8 cellular contexts compared by ENCODE assay signal in the genomic region with DNA sequence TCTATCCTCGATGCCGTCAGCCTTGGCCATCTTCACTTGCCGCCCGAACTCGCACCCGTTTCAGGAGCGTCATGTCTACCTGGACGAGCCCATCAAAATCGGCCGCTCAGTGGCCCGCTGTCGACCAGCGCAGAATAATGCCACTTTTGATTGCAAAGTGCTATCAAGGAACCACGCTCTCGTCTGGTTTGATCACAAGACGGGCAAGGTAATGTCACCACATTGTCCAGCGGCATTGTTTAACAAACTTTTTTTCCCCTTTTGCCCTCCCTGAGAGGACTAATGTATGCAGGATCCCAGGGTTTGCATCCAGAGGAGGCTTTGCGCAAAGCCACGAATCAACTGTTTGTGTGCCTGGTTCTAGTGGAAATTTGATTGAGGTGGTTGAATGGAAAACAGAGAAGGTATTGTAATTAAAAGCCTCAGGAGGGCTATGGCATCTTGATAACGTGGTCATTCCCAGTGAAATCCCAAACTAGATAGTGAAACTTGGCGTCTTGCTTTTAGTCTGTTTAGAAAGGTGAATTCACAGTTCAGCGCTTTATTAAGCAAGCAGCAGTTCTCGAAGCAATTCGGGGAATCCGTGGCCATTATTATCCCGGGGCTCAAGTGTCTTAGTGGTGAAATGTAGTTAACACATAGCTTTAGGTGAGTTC. TPM values are rescaled to one million over a fixed set of nuclear protein-coding genes. Genes with fewer than 3 reads are reported as not detected.
DNase-seq lines count a peak whose midpoint lies in the region; ATAC-seq and TF ChIP-seq lines count a peak whose summit lies in the region.

No MANE protein-coding gene starts in this region.

- H3K27ac ChIP-seq in SU-DHL-6 (ENCODE audit: low read depth, low read length), result no peak overlapping the region

- peak; percentile 36 for DNase-seq in NCI-H82 (lab: John Stamatoyannopoulos, UW)
- DNase-seq in NCI-H82 treated with DMSO at 0.1 percent for 48 hours (lab: John Stamatoyannopoulos, UW; ENCODE audit: unreplicated experiment), result no peak
- peak; percentile 48 for DNase-seq in fibroblast of the aortic adventitia (ENCODE audit: low read depth)
- peak; percentile 70 for DNase-seq in renal cortical epithelial cell (ENCODE audit: low read depth)
- DNase-seq in middle frontal gyrus (ENCODE audit: extremely low spot score, low spot score), result no peak

- ATAC-seq in HG02588 (IDR thresholded peaks at IDR 0.05; ENCODE audit: unreplicated experiment), result no peak
- ATAC-seq in HG03139 (IDR thresholded peaks at IDR 0.05; ENCODE audit: unreplicated experiment), result no peak

- H3K4me3 ChIP-seq in SU-DHL-6 (ENCODE audit: insufficient read depth, low read length, poor library complexity, severe bottlenecking) (peak overlapping the region; percentile 66), fibroblast of the aortic adventitia (ENCODE audit: low read depth, low read length) (peak overlapping the region; percentile 82)

- no peaks in the 10 kb centered on the region for H3K9me3 ChIP-seq in SU-DHL-6 (ENCODE audit: insufficient read depth, low read length)

- H3K79me2 ChIP-seq in SU-DHL-6 (ENCODE audit: insufficient read depth, low read length), result peaks cover 67% of the 10 kb centered on the region

- H3K9me2 ChIP-seq in SU-DHL-6 (replicated peaks; ENCODE audit: insufficient read depth, low read length), result no peaks in the 10 kb centered on the region

- H3K36me3 ChIP-seq in SU-DHL-6 (ENCODE audit: low read length), result 0 out of 2 replicates have a peak, but pooled peaks cover 6% of the 10 kb centered on the region

- TF ChIP-seq CTCF in SU-DHL-6 (IDR thresholded peaks at IDR 0.05; ENCODE audit: insufficient read depth, low read length, poor library complexity, severe bottlenecking), result no peak
- no peak for TF ChIP-seq CTCF in fibroblast of the aortic adventitia (IDR thresholded peaks at IDR 0.05; ENCODE audit: insufficient read depth, low read length)

- peak overlapping the region; percentile 93 for H3K4me2 ChIP-seq in SU-DHL-6 (ENCODE audit: low read depth, low read length, poor library complexity, severe bottlenecking)

- H3F3A ChIP-seq in SU-DHL-6 (ENCODE audit: insufficient read depth), result no peaks in the 10 kb centered on the region

- H2AFZ ChIP-seq in SU-DHL-6 (ENCODE audit: low read depth, low read length, severe bottlenecking), result no peak overlapping the region

- no peaks in the 10 kb centered on the region for H3K27me3 ChIP-seq in SU-DHL-6 (ENCODE audit: low read length)

- H3K9ac ChIP-seq in SU-DHL-6 (ENCODE audit: low read length), result peak overlapping the region; percentile 81

- H4K20me1 ChIP-seq in SU-DHL-6 (ENCODE audit: low read depth, low read length), result no peaks in the 10 kb centered on the region; the same call in 1 of the 2 replicates

RNA-seq across cellular contexts. Expression of gene SLMAP, which starts 1.7 kb away (rescaled TPM):
- total RNA-seq in fibroblast of the aortic adventitia (ENCODE audit: low replicate concordance) (44.1 and 78.4 TPM in 2 replicates), renal cortical epithelial cell (61.5 and 130 TPM in 2 replicates)

Comparison
In these comparisons a context has a peak if more than half of its experiments do, and no peak if none do; other contexts are left out.
1. DNase-seq: peak in NCI-H82 (single experiment), fibroblast of the aortic adventitia (single experiment) and renal cortical epithelial cell (single experiment); none in NCI-H82 treated with DMSO at 0.1 percent for 48 hours (single experiment) and middle frontal gyrus (single experiment).